15 cellular contexts compared by ENCODE assay signal in genomic region chr6:144613859-144614258, GRCh38.
A peak's percentile ranks its signal among the peaks of the same experiment; 100 is the strongest.
DNase-seq lines count a peak whose midpoint lies in the region; ATAC-seq, FAIRE-seq and TF ChIP-seq lines count a peak whose summit lies in the region.
"Had no signal": no experiment of that assay in that cellular context is flagged by ENCODE, and none has a peak within 500 bp of the region (broad histone marks: within the 10 kb centered on the region; RNA-seq: fewer than 3 reads in every experiment).

No MANE protein-coding gene starts in this region.

- H3K9me3 ChIP-seq in iPS-20b (ENCODE audit: insufficient read depth, low read depth, low read length) (no peaks in the 10 kb centered on the region), hepatocyte (ENCODE audit: low read depth) (no peaks in the 10 kb centered on the region)
- H3K9me3 ChIP-seq: thoracic aorta had no signal

- H2AFZ ChIP-seq in hepatocyte = no peak overlapping the region

- ATAC-seq in GM18870 (IDR thresholded peaks at IDR 0.05; ENCODE audit: unreplicated experiment) (peak; percentile 80), GM21447 (IDR thresholded peaks at IDR 0.05; ENCODE audit: unreplicated experiment) (peak; percentile 89)
- ATAC-seq: CD8-positive, alpha-beta T cell; SK-N-SH treated with all-trans-retinoic acid at 6 μM for 48 hours had no signal

- no peaks in the 10 kb centered on the region for H3K79me2 ChIP-seq in hepatocyte

- H3K9ac ChIP-seq in iPS-20b (ENCODE audit: low read depth, low read length) = 0 out of 2 replicates have a peak overlapping the region, but pooled peaks have one; percentile 4

- no peaks in the 10 kb centered on the region for H3K9me2 ChIP-seq in hepatocyte (replicated peaks; ENCODE audit: insufficient read depth)

- WGBS in hepatocyte (ENCODE audit: low lambda C conversion rate, missing lambda C conversion rate) = 88% methylated on average over 2 of the region's 2 CpGs

- H3K4me1 ChIP-seq in iPS-20b (ENCODE audit: insufficient read depth, low read length) (peaks cover 55% of the 10 kb centered on the region), hepatocyte (ENCODE audit: insufficient read depth) (no peaks in the 10 kb centered on the region)

- no peak for TF ChIP-seq POLR2A in GM12891 (IDR thresholded peaks at IDR 0.05; ENCODE audit: low read depth, low read length)

- H3K27ac ChIP-seq in iPS-20b (ENCODE audit: low read length) = no peak overlapping the region
- H3K27ac ChIP-seq in hepatocyte = no peak overlapping the region
- H3K27ac ChIP-seq: thoracic aorta had no signal

- no peaks in the 10 kb centered on the region for H4K20me1 ChIP-seq in hepatocyte (ENCODE audit: insufficient read depth, poor library complexity, severe bottlenecking)

- H3K36me3 ChIP-seq in iPS-20b (ENCODE audit: insufficient read depth, low read depth, low read length) = no peaks in the 10 kb centered on the region
- no peaks in the 10 kb centered on the region for H3K36me3 ChIP-seq in hepatocyte (replicated peaks; ENCODE audit: insufficient read depth, low read depth)
- H3K36me3 ChIP-seq: thoracic aorta had no signal

- H3K4me2 ChIP-seq in hepatocyte = no peak overlapping the region

- H3K4me3 ChIP-seq in iPS-20b (ENCODE audit: low read length) (no peak overlapping the region), hepatocyte (no peak overlapping the region)
- H3K4me3 ChIP-seq: lung, thoracic aorta had no signal

- no peak for FAIRE-seq in GM12891 (lab: Jason Lieb, UNC)

- no peak for TF ChIP-seq CTCF in hepatocyte (IDR thresholded peaks at IDR 0.05; ENCODE audit: poor library complexity)

- peak; percentile 1 for DNase-seq in HT-29 (ENCODE audit: low spot score)
- no peak for DNase-seq in SKM-1 (lab: John Stamatoyannopoulos, UW; ENCODE audit: unreplicated experiment)
- DNase-seq in GM12891 (ENCODE audit: insufficient read length, low spot score) = no peak
- DNase-seq in hepatocyte (ENCODE audit: low spot score) = no peak
- DNase-seq: activated CD4-positive, alpha-beta T cell treated with anti-CD3 and anti-CD28 coated beads for 48 hours; activated gamma-delta T cell treated with Interleukin-2 at 50 U/mL for 16 hours; CD8-positive, alpha-beta T cell; hypothalamus; NCI-H2081 had no signal

- H3K27me3 ChIP-seq in iPS-20b (ENCODE audit: insufficient read depth, low read length) (no peaks in the 10 kb centered on the region), hepatocyte (no peaks in the 10 kb centered on the region)

TF ChIP-seq in GM12891, 5 proteins besides CTCF, POLR2A, EP300 and RAD21:
- TF ChIP-seq SPI1 (IDR thresholded peaks at IDR 0.05; ENCODE audit: low read depth, low read length) (no peak), TAF1 (IDR thresholded peaks at IDR 0.05; ENCODE audit: low read depth, low read length) (no peak), POU2F2 (IDR thresholded peaks at IDR 0.05; ENCODE audit: low read depth, low read length) (no peak), POLR2AphosphoS5 (IDR thresholded peaks at IDR 0.05; ENCODE audit: low read depth, low read length) (no peak), PAX5 (IDR thresholded peaks at IDR 0.05; ENCODE audit: insufficient read depth, low read length, severe bottlenecking) (no peak)
TF ChIP-seq in GM12891: peak in this region for 0.
